In the genomic region with DNA sequence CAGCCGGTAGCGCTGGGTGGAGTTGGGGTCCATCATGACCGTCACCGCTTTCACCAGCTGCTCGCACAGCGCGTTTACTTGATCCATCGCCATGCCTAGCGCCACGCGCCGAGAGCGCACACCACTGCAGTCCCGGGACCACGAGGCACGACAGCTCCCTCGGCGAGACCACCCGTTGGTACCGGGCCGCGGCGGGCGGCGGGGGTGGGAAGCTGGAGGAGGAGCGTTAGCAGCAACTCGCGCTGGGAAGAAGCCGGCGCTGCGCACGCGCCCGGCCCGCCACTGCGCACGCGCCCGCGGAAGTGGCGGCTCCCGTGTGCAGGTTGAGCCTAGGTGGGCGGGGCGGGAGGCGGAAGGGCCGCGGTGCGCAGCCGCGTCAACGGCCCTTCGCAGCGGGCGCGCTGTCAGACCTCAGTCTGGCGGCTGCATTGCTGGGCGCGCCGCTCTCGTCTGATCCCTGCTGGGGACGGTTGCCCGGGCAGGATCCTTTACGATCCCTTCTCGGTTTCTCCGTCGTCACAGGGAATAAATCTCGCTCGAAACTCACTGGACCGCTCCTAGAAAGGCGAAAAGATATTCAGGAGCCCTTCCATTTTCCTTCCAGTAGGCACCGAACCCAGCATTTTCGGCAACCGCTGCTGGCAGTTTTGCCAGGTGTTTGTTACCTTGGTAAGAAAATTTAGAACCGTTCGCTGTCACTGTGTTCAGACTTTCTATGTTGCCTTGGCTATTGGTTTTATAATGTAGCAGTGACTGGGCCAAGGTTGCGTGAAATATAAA, we compare ENCODE assay signal across 8 cellular contexts. TPM values are rescaled to one million over a fixed set of nuclear protein-coding genes. Genes with fewer than 3 reads are reported as not detected.
DNase-seq lines count a peak whose midpoint lies in the region; ATAC-seq and TF ChIP-seq lines count a peak whose summit lies in the region.

A gene (plus strand): TSS at position 414 of the 780 bp plus-strand sequence. CDS start 6,135 bp downstream, outside the sequence.
A gene (minus strand): TSS at position 267 of the 780 bp plus-strand sequence. CDS start 174 bp downstream, at position 93.

- H3K36me3 ChIP-seq in KMS-11 (ENCODE audit: insufficient read depth) (no peaks in the 10 kb centered on the region; the same call in 1 of the 2 replicates), Panc1 (ENCODE audit: control insufficient read depth, insufficient read depth, low read length) (peaks cover 24% of the 10 kb centered on the region), muscle layer of colon (ENCODE audit: insufficient read depth, low read length) (peaks cover 9% of the 10 kb centered on the region)

- no peak for TF ChIP-seq CTCF in KMS-11 (conservative IDR thresholded peaks at IDR 0.05; ENCODE audit: low read depth, low read length)
- TF ChIP-seq CTCF in Panc1 (IDR thresholded peaks at IDR 0.05): no peak

- POLR2A ChIA-PET in Panc1 (lab: Charles Lee): interaction anchor here (0.6 kb wide), 1 partner anchor 9 kb away, joined by 7 read pairs; no protein-coding TSS in a partner anchor

- in situ Hi-C loops in Panc1 (cut with HindIII; ENCODE audit: low pct_unique_long_range_greater_than_20kb, low sequenced_read_pairs): no loop called here

- H3K27me3 ChIP-seq in KMS-11 (ENCODE audit: insufficient read depth, low read depth) (no peaks in the 10 kb centered on the region), Panc1 (ENCODE audit: control insufficient read depth, insufficient read depth, low read length) (no peaks in the 10 kb centered on the region), muscle layer of colon (ENCODE audit: control insufficient read depth in 1 of 2, insufficient read depth in 2 of 2, low read length in 2 of 2) (no peaks in the 10 kb centered on the region)

- H3K9me3 ChIP-seq in Panc1 (ENCODE audit: control insufficient read depth, insufficient read depth, low read depth, low read length) (no peaks in the 10 kb centered on the region), muscle layer of colon (ENCODE audit: low read length) (no peaks in the 10 kb centered on the region)

- peaks cover 19% of the 10 kb centered on the region for H3K36me3 Mint-ChIP-seq in activated T-cell treated with anti-CD3 and anti-CD28 coated beads, Interleukin-2, amount 50 U/mL, for 4 hours (ENCODE audit: insufficient read depth)

- CTCF ChIA-PET in Panc1 (lab: Charles Lee): interaction anchor here (0.6 kb wide), 1 partner anchor 658 kb away, joined by 3 read pairs; no protein-coding TSS in a partner anchor

- peak within 1 kb of the TSS; percentile 83 for H3K4me2 ChIP-seq in KMS-11

- peaks cover 37% of the 10 kb centered on the region for H3K4me1 Mint-ChIP-seq in activated T-cell treated with anti-CD3 and anti-CD28 coated beads, Interleukin-2, amount 50 U/mL, for 4 hours (ENCODE audit: low read depth)

- H3K27ac ChIP-seq in KMS-11 (peak within 1 kb of the TSS; percentile 63), Panc1 (ENCODE audit: low read length) (peak within 1 kb of the TSS; percentile 88), muscle layer of colon (ENCODE audit: low read depth, low read length) (peak within 1 kb of the TSS; percentile 86)

- no peaks in the 10 kb centered on the region for H3K9me3 Mint-ChIP-seq in activated T-cell treated with anti-CD3 and anti-CD28 coated beads, Interleukin-2, amount 50 U/mL, for 4 hours

- BruUV-seq in Panc1 (replicated peaks; lab: Mats Ljungman, UMichigan): no TSS peak

- ATAC-seq in GM21737 (IDR thresholded peaks at IDR 0.05; ENCODE audit: unreplicated experiment) (peak; percentile 93), Panc1 (peak; percentile 98), esophagus mucosa (peak; percentile 99)
- ATAC-seq in activated T-cell treated with anti-CD3 and anti-CD28 coated beads, Interleukin-2, amount 50 U/mL, for 4 hours: peak; percentile 96 to 97

- peaks cover 32% of the 10 kb centered on the region for H3K4me1 ChIP-seq in KMS-11 (ENCODE audit: low read depth, poor library complexity, severe bottlenecking)
- peaks cover 9% of the 10 kb centered on the region for H3K4me1 ChIP-seq in Panc1 (ENCODE audit: control insufficient read depth, insufficient read depth, low read length)
- peaks cover 20% of the 10 kb centered on the region for H3K4me1 ChIP-seq in muscle layer of colon (ENCODE audit: insufficient read depth, low read length)

- peak within 1 kb of the TSS; percentile 97 for H3K4me3 Mint-ChIP-seq in activated T-cell treated with anti-CD3 and anti-CD28 coated beads, Interleukin-2, amount 50 U/mL, for 4 hours

- no peaks in the 10 kb centered on the region for H3K27me3 Mint-ChIP-seq in activated T-cell treated with anti-CD3 and anti-CD28 coated beads, Interleukin-2, amount 50 U/mL, for 4 hours (ENCODE audit: low read depth)

- DNase-seq in DMS53 treated with DMSO at 0.1 percent for 48 hours (lab: John Stamatoyannopoulos, UW; ENCODE audit: unreplicated experiment): peak; percentile 92
- peak; percentile 64 for DNase-seq in Panc1 (ENCODE audit: low read depth, low spot score)
- peak; percentile 88 for DNase-seq in activated T-cell treated with anti-CD3 and anti-CD28 coated beads, Interleukin-2, amount 50 U/mL, for 4 hours
- DNase-seq in stimulated activated CD8-positive, alpha-beta memory T cell treated with anti-CD3 and anti-CD28 coated beads, Interleukin-7, amount 100 ng/mL, for 1 hour (ENCODE audit: low read depth in 2 of 2): peak; percentile 82 to 84

- H3K79me2 ChIP-seq in KMS-11 (ENCODE audit: insufficient read depth, low read depth): peaks cover 69% of the 10 kb centered on the region

- H4K20me1 ChIP-seq in KMS-11 (ENCODE audit: insufficient read depth): no peaks in the 10 kb centered on the region

- peak within 1 kb of the TSS; percentile 45 for H3K4me3 ChIP-seq in KMS-11 (IDR thresholded peaks at IDR 0.05; ENCODE audit: insufficient read depth, low read depth, low read length)
- peak within 1 kb of the TSS; percentile 88 to 92 for H3K4me3 ChIP-seq in Panc1 (ENCODE audit: low read depth in 2 of 2, low read length in 2 of 2)
- peak within 1 kb of the TSS; percentile 94 to 97 for H3K4me3 ChIP-seq in muscle layer of colon (ENCODE audit: low read depth in 1 of 2, low read length in 2 of 2)

- peak within 1 kb of the TSS; percentile 69; the same call in 1 of the 2 replicates for H3K9ac ChIP-seq in KMS-11
- H3K9ac ChIP-seq in muscle layer of colon (ENCODE audit: low read length): peak within 1 kb of the TSS; percentile 62

- H2AFZ ChIP-seq in KMS-11 (ENCODE audit: low read depth): peak within 1 kb of the TSS; percentile 74

- intact Hi-C loops in Panc1 (cut with micrococcal nuclease; ENCODE audit: unreplicated experiment): no loop called here

RNA-seq across cellular contexts. Expression of the first gene that starts in this region (rescaled TPM):
- total RNA-seq in Panc1 (2021; ENCODE audit: unreplicated experiment): 28.4 TPM
- 12.1 TPM for polyA plus RNA-seq in Panc1 (2012; ENCODE audit: insufficient read length)
- 10 to 100 TPM; 15.7 to 22.8 (median 18.8) TPM for total RNA-seq in activated T-cell treated with anti-CD3 and anti-CD28 coated beads, Interleukin-2, amount 50 U/mL, for 4 hours
- 12.0 TPM for total RNA-seq in esophagus mucosa

RNA-seq across cellular contexts. Expression of the second gene that starts in this region (rescaled TPM):
- total RNA-seq in Panc1 (2021; ENCODE audit: unreplicated experiment): 86.4 TPM
- polyA plus RNA-seq in Panc1 (2012; ENCODE audit: insufficient read length): 68.9 TPM
- 100 to 1,000 TPM; 116 to 140 (median 120) TPM for total RNA-seq in activated T-cell treated with anti-CD3 and anti-CD28 coated beads, Interleukin-2, amount 50 U/mL, for 4 hours
- total RNA-seq in esophagus mucosa: 36.5 TPM

Comparison
In these comparisons a context has a peak if more than half of its experiments do, and no peak if none do; other contexts are left out.
1. Peak in every context shown above with its lines: DNase-seq, ATAC-seq, H3K4me3 ChIP-seq and H3K27ac ChIP-seq.
2. H3K4me3 ChIP-seq: peak in every context shown above with its lines; median percentile 96 in muscle layer of colon; 90 in Panc1; 45 in KMS-11.